Comparison of ENCODE assay signal across 26 cellular contexts in genomic region chr6:25186919-25187318, GRCh38.
DNase-seq lines count a peak whose midpoint lies in the region; ATAC-seq, FAIRE-seq and TF ChIP-seq lines count a peak whose summit lies in the region.
"Had no signal": no experiment of that assay in that cellular context is flagged by ENCODE, and none has a peak within 500 bp of the region (broad histone marks: within the 10 kb centered on the region; RNA-seq: fewer than 3 reads in every experiment).

No MANE protein-coding gene starts in this region.

- H3K4me3 Mint-ChIP-seq in activated CD8-positive, alpha-beta memory T cell treated with anti-CD3 and anti-CD28 coated beads, Interleukin-2, amount 10 ng/mL, durations not matched to agents 7 days and 5 days = no peak overlapping the region
- no peak overlapping the region for H3K4me3 Mint-ChIP-seq in stimulated activated effector memory CD8-positive, alpha-beta T cell treated with anti-CD3 and anti-CD28 coated beads, Interleukin-12 subunit alpha, Interleukin-12 subunit beta, amount 100 ng/mL, for 72 hours
- H3K4me3 Mint-ChIP-seq: CD8-positive, alpha-beta memory T cell; HFFc6 had no signal

- H3K27me3 Mint-ChIP-seq in activated CD8-positive, alpha-beta memory T cell treated with anti-CD3 and anti-CD28 coated beads, Interleukin-2, amount 10 ng/mL, durations not matched to agents 7 days and 5 days = peaks cover 27% of the 10 kb centered on the region

- FAIRE-seq in bronchial epithelial cell (lab: Jason Lieb, UNC) = peak; percentile 64
- FAIRE-seq: D721Med, G401.6, GM12891, GM19239, HTR-8/SVneo had no signal

- H3K4me1 Mint-ChIP-seq in activated CD8-positive, alpha-beta memory T cell treated with anti-CD3 and anti-CD28 coated beads, Interleukin-2, amount 10 ng/mL, durations not matched to agents 7 days and 5 days = peaks cover 14% of the 10 kb centered on the region
- H3K4me1 Mint-ChIP-seq in stimulated activated effector memory CD8-positive, alpha-beta T cell treated with anti-CD3 and anti-CD28 coated beads, Interleukin-12 subunit alpha, Interleukin-12 subunit beta, amount 100 ng/mL, for 72 hours = peaks cover 26% of the 10 kb centered on the region
- H3K4me1 Mint-ChIP-seq: CD8-positive, alpha-beta memory T cell had no signal

- H3K27ac Mint-ChIP-seq in activated CD8-positive, alpha-beta memory T cell treated with anti-CD3 and anti-CD28 coated beads, Interleukin-2, amount 10 ng/mL, durations not matched to agents 7 days and 5 days = no peak overlapping the region
- H3K27ac Mint-ChIP-seq in stimulated activated effector memory CD8-positive, alpha-beta T cell treated with anti-CD3 and anti-CD28 coated beads, Interleukin-12 subunit alpha, Interleukin-12 subunit beta, amount 100 ng/mL, for 72 hours = no peak overlapping the region
- H3K27ac Mint-ChIP-seq: CD8-positive, alpha-beta memory T cell; HFFc6 had no signal

- no peak for TF ChIP-seq CTCF in bronchial epithelial cell (IDR thresholded peaks at IDR 0.05; ENCODE audit: insufficient read depth, low read length, severe bottlenecking)

- no peaks in the 10 kb centered on the region for H3K9me3 Mint-ChIP-seq in activated CD8-positive, alpha-beta memory T cell treated with anti-CD3 and anti-CD28 coated beads, Interleukin-2, amount 10 ng/mL, durations not matched to agents 7 days and 5 days (ENCODE audit: low read depth)
- H3K9me3 Mint-ChIP-seq in stimulated activated effector memory CD8-positive, alpha-beta T cell treated with anti-CD3 and anti-CD28 coated beads, Interleukin-12 subunit alpha, Interleukin-12 subunit beta, amount 100 ng/mL, for 72 hours = no peaks in the 10 kb centered on the region
- H3K9me3 Mint-ChIP-seq: CD8-positive, alpha-beta memory T cell; HFFc6 had no signal

- no peak overlapping the region for H3K4me3 ChIP-seq in bronchial epithelial cell (ENCODE audit: low read depth, low read length)
- H3K4me3 ChIP-seq: BLaER1, Peyer's patch had no signal

- no peak for DNase-seq in activated CD8-positive, alpha-beta memory T cell treated with anti-CD3 and anti-CD28 coated beads, Interleukin-2, amount 10 ng/mL, durations not matched to agents 7 days and 5 days
- DNase-seq in activated CD8-positive, alpha-beta memory T cell treated with anti-CD3 and anti-CD28 coated beads for 24 hours = no peak
- peak; percentile 32 for DNase-seq in bronchial epithelial cell (ENCODE audit: low read depth)
- DNase-seq in stimulated activated effector memory CD8-positive, alpha-beta T cell treated with anti-CD3 and anti-CD28 coated beads, Interleukin-12 subunit alpha, Interleukin-12 subunit beta, amount 100 ng/mL, for 72 hours (ENCODE audit: low spot score in 2 of 2) = no peak
- no peak for DNase-seq in NCI-H510A (lab: John Stamatoyannopoulos, UW)
- DNase-seq in NCI-H1694 (lab: John Stamatoyannopoulos, UW) = no peak
- DNase-seq: 8988T; CD8-positive, alpha-beta memory T cell; DND-41; HFFc6; MV-4-11; NCI-H1417; NCI-H1930; NCI-H2171; NCI-H82; Peyer's patch; SHP77 had no signal

- peak; percentile 20 for ATAC-seq in activated CD8-positive, alpha-beta memory T cell treated with anti-CD3 and anti-CD28 coated beads, Interleukin-2, amount 10 ng/mL, durations not matched to agents 7 days and 5 days
- peak; percentile 63 for ATAC-seq in HG03442 (IDR thresholded peaks at IDR 0.05; ENCODE audit: unreplicated experiment)
- peak; percentile 80 for ATAC-seq in stimulated activated effector memory CD8-positive, alpha-beta T cell treated with anti-CD3 and anti-CD28 coated beads, Interleukin-12 subunit alpha, Interleukin-12 subunit beta, amount 100 ng/mL, for 72 hours
- ATAC-seq in HG03460 (IDR thresholded peaks at IDR 0.05; ENCODE audit: unreplicated experiment) = no peak
- ATAC-seq: SK-N-SH treated with all-trans-retinoic acid at 6 μM for 48 hours had no signal

- no peaks in the 10 kb centered on the region for H3K36me3 ChIP-seq in bronchial epithelial cell (ENCODE audit: control insufficient read depth, insufficient read depth, low read length)
- H3K36me3 ChIP-seq: BLaER1, Peyer's patch had no signal

- no peaks in the 10 kb centered on the region for H3K27me3 ChIP-seq in bronchial epithelial cell (ENCODE audit: control insufficient read depth, insufficient read depth, low read length)
- H3K27me3 ChIP-seq: BLaER1, Peyer's patch had no signal

- peaks cover 4% of the 10 kb centered on the region for H3K36me3 Mint-ChIP-seq in activated CD8-positive, alpha-beta memory T cell treated with anti-CD3 and anti-CD28 coated beads, Interleukin-2, amount 10 ng/mL, durations not matched to agents 7 days and 5 days
- H3K36me3 Mint-ChIP-seq in stimulated activated effector memory CD8-positive, alpha-beta T cell treated with anti-CD3 and anti-CD28 coated beads, Interleukin-12 subunit alpha, Interleukin-12 subunit beta, amount 100 ng/mL, for 72 hours = no peaks in the 10 kb centered on the region
- H3K36me3 Mint-ChIP-seq: CD8-positive, alpha-beta memory T cell had no signal

- CTCF ChIA-PET in activated CD8-positive, alpha-beta memory T cell treated with anti-CD3 and anti-CD28 coated beads, Interleukin-2, amount 10 ng/mL, durations not matched to agents 7 days and 5 days (lab: Charles Lee) = no interaction called here
